In genomic region chr5:98796197-98796972, GRCh38 we compare ENCODE assay signal across 8 cellular contexts. TPM values are rescaled to one million over a fixed set of nuclear protein-coding genes. Genes with fewer than 3 reads are reported as not detected.
DNase-seq lines count a peak whose midpoint lies in the region; ATAC-seq and TF ChIP-seq lines count a peak whose summit lies in the region.

No MANE protein-coding gene starts in this region.

- no peaks in the 10 kb centered on the region; the same call in 1 of the 2 replicates for H3K4me1 ChIP-seq in SJCRH30

- peak; percentile 82 for TF ChIP-seq CTCF in astrocyte of the spinal cord (IDR thresholded peaks at IDR 0.05; ENCODE audit: low read depth, low read length)

- in situ Hi-C loops in astrocyte of the spinal cord (cut with HindIII; ENCODE audit: low sequenced_read_pairs) = no loop called here

- H3K36me3 ChIP-seq in SJCRH30 = peaks cover 32% of the 10 kb centered on the region

- H3K4me3 ChIP-seq in SJCRH30 (no peak overlapping the region), astrocyte of the spinal cord (ENCODE audit: low read depth, low read length) (no peak overlapping the region)

- H3K4me3 Mint-ChIP-seq in immature natural killer cell = no peak overlapping the region

- H3K36me3 Mint-ChIP-seq in immature natural killer cell = no peaks in the 10 kb centered on the region

- no peak overlapping the region for H3K27ac ChIP-seq in SJCRH30

- DNase-seq in Daoy (ENCODE audit: low read depth) (peak; percentile 52), SJCRH30 (peak; percentile 33 to 70), astrocyte of the spinal cord (ENCODE audit: low read depth, low spot score) (peak; percentile 81), immature natural killer cell (peak; percentile 10 to 14 (median 13))
- peak; percentile 60 for DNase-seq in stimulated activated CD4-positive, alpha-beta T cell treated with anti-CD3 and anti-CD28 coated beads, Interleukin-4, amount 100 ng/mL, for 24 hours

- H3K27me3 Mint-ChIP-seq in immature natural killer cell (ENCODE audit: low read depth in 3 of 3) = peaks cover 2 to 4% (median 4%) of the 10 kb centered on the region in 3 donors

- ATAC-seq in GM19397 (IDR thresholded peaks at IDR 0.05; ENCODE audit: unreplicated experiment) (peak; percentile 62), HG03469 (IDR thresholded peaks at IDR 0.05; ENCODE audit: unreplicated experiment) (peak; percentile 59), GM19328 (IDR thresholded peaks at IDR 0.05; ENCODE audit: unreplicated experiment) (no peak)

- no peaks in the 10 kb centered on the region for H3K9me3 Mint-ChIP-seq in immature natural killer cell

- H3K27ac Mint-ChIP-seq in immature natural killer cell = no peak overlapping the region

- H3K9me3 ChIP-seq in SJCRH30 (replicated peaks) = no peaks in the 10 kb centered on the region

- H3K27me3 ChIP-seq in SJCRH30 = no peaks in the 10 kb centered on the region

- no peaks in the 10 kb centered on the region for H3K4me1 Mint-ChIP-seq in immature natural killer cell

RNA-seq across cellular contexts. Expression of gene RGMB, which starts 22.9 kb away (rescaled TPM):
- 12.5 and 17.9 TPM in 2 replicates for total RNA-seq in Daoy (2014; rRNA removed; shearing (Covaris generic))
- total RNA-seq in SJCRH30 (2014; rRNA removed; shearing (Covaris generic)) = 41.2 and 46.9 TPM in 2 replicates
- under 1 TPM in 1 of 3 donors, not detected in 2; 0.27 TPM for polyA plus RNA-seq in immature natural killer cell

Comparison
In these comparisons a context has a peak if more than half of its experiments do, and no peak if none do; other contexts are left out.
1. DNase-seq: peak in every context shown above with its lines; median percentile 81 in astrocyte of the spinal cord; 60 in stimulated activated CD4-positive, alpha-beta T cell treated with anti-CD3 and anti-CD28 coated beads, Interleukin-4, amount 100 ng/mL, for 24 hours; 52 in Daoy; 52 in SJCRH30; 13 in immature natural killer cell.